In genomic region chr3:170055209-170055608, GRCh38 we compare ENCODE assay signal across 9 cellular contexts. TPM values are rescaled to one million over a fixed set of nuclear protein-coding genes. Genes with fewer than 3 reads are reported as not detected.
DNase-seq lines count a peak whose midpoint lies in the region; ATAC-seq and TF ChIP-seq lines count a peak whose summit lies in the region.
"Had no signal": no experiment of that assay in that cellular context is flagged by ENCODE, and none has a peak within 500 bp of the region (broad histone marks: within the 10 kb centered on the region; RNA-seq: fewer than 3 reads in every experiment).

No MANE protein-coding gene starts in this region.

- no peaks in the 10 kb centered on the region for H4K20me1 ChIP-seq in IMR-90 (ENCODE audit: insufficient read depth, low read length)

- POLR2A ChIA-PET in IMR-90 (lab: Charles Lee; ENCODE audit: unreplicated experiment), result no interaction called here

- no peaks in the 10 kb centered on the region for H3K4me1 ChIP-seq in IMR-90 (ENCODE audit: control insufficient read depth, insufficient read depth, low read length)
- H3K4me1 ChIP-seq in left lung, result peaks cover 0 to 6% of the 10 kb centered on the region in 2 donors
- peaks cover 3% of the 10 kb centered on the region for H3K4me1 ChIP-seq in mesendoderm (ENCODE audit: control insufficient read depth, low read depth, low read length)

- BruUV-seq in IMR-90 (replicated peaks; lab: Mats Ljungman, UMichigan), result no TSS peak

- DNase-seq in IMR-90 (peak; percentile 51), glomerular visceral epithelial cell (ENCODE audit: extremely low spot score) (peak; percentile 77), left lung (no peak), NCI-H1105 (lab: John Stamatoyannopoulos, UW) (no peak), NCI-H1105 treated with DMSO at 0.1 percent for 48 hours (lab: John Stamatoyannopoulos, UW) (no peak), mesendoderm (no peak)
- DNase-seq: left ventricle myocardium superior had no signal

- no peak for TF ChIP-seq POLR2A in IMR-90 (IDR thresholded peaks at IDR 0.05; ENCODE audit: low read depth, low read length)

- H2BK15ac ChIP-seq in IMR-90 (ENCODE audit: low read depth, low read length), result no peak overlapping the region
- no peak overlapping the region for H2BK15ac ChIP-seq in mesendoderm (replicated peaks; ENCODE audit: low read depth)

- H3K79me1 ChIP-seq in IMR-90 (ENCODE audit: low read depth in 1 of 2, low read length in 2 of 2) (no peaks in the 10 kb centered on the region), mesendoderm (ENCODE audit: low read length) (no peaks in the 10 kb centered on the region)

- no peak for TF ChIP-seq RAD21 in IMR-90 (IDR thresholded peaks at IDR 0.05; ENCODE audit: low read length)

- intact Hi-C loops in IMR-90 (cut with micrococcal nuclease), result no loop called here
- intact Hi-C loops in left lung (cut with DNase I), result no loop called here

- H3K18ac ChIP-seq in IMR-90 (ENCODE audit: low read depth, low read length), result no peak overlapping the region
- no peak overlapping the region for H3K18ac ChIP-seq in mesendoderm (ENCODE audit: low read length)

- no peaks in the 10 kb centered on the region for H3K79me2 ChIP-seq in mesendoderm (ENCODE audit: control insufficient read depth, insufficient read depth, low read length)

- no peak overlapping the region for H2BK20ac ChIP-seq in IMR-90 (ENCODE audit: low read depth, low read length)

- no peak overlapping the region for H3K14ac ChIP-seq in IMR-90 (replicated peaks; ENCODE audit: low read depth, low read length)

- no peak overlapping the region for H2AK5ac ChIP-seq in IMR-90 (ENCODE audit: low read depth, low read length)
- no peak overlapping the region for H2AK5ac ChIP-seq in mesendoderm (ENCODE audit: low read length)

- H4K5ac ChIP-seq in IMR-90 (ENCODE audit: low read depth, low read length) (no peak overlapping the region), mesendoderm (ENCODE audit: low read length) (no peak overlapping the region)

- H3K27ac ChIP-seq in IMR-90 (ENCODE audit: insufficient read depth, low read length), result no peak overlapping the region
- H3K27ac ChIP-seq in left lung, result no peak overlapping the region
- H3K27ac ChIP-seq in mesendoderm (ENCODE audit: low read depth, low read length), result no peak overlapping the region

- H4K8ac ChIP-seq in IMR-90 (ENCODE audit: low read depth in 2 of 2, low read length in 2 of 2) (no peak overlapping the region), mesendoderm (ENCODE audit: low read depth, low read length) (no peak overlapping the region)

- ATAC-seq in GM18511 (IDR thresholded peaks at IDR 0.05; ENCODE audit: unreplicated experiment), result peak; percentile 68
- ATAC-seq in GM21737 (IDR thresholded peaks at IDR 0.05; ENCODE audit: unreplicated experiment), result peak; percentile 61
- ATAC-seq in IMR-90 (ENCODE audit: low read depth), result peak; percentile 24
- ATAC-seq in left lung, result no peak
- ATAC-seq: left ventricle myocardium superior had no signal

- H3K4me2 ChIP-seq in IMR-90 (ENCODE audit: low read depth, low read length) (no peak overlapping the region), mesendoderm (ENCODE audit: low read length) (no peak overlapping the region)

- CTCF ChIA-PET in IMR-90 (lab: Yijun Ruan, JAX), result no interaction called here

- H3K27me3 ChIP-seq in IMR-90 (ENCODE audit: control insufficient read depth, insufficient read depth, low read length) (no peaks in the 10 kb centered on the region), left lung (no peaks in the 10 kb centered on the region), mesendoderm (ENCODE audit: insufficient read depth, low read length, poor library complexity) (no peaks in the 10 kb centered on the region)

- in situ Hi-C loops in IMR-90 (cut with MboI; ENCODE audit: low sequenced_read_pairs), result loop anchor here (10.0 kb wide), 1 partner anchor 190 kb away; the partner anchor contains the start of gene LRRC31

- H2BK5ac ChIP-seq in IMR-90 (ENCODE audit: low read depth, low read length, poor library complexity, severe bottlenecking) (no peak overlapping the region), mesendoderm (ENCODE audit: low read length) (no peak overlapping the region)

- H3K56ac ChIP-seq in IMR-90 (ENCODE audit: extremely low read depth, insufficient read depth, low read length) (no peak overlapping the region), mesendoderm (ENCODE audit: low read length) (no peak overlapping the region)

- no peak overlapping the region for H2BK120ac ChIP-seq in IMR-90 (ENCODE audit: low read depth, low read length)
- H2BK120ac ChIP-seq in mesendoderm (ENCODE audit: low read depth, low read length), result no peak overlapping the region

- no peak overlapping the region for H3K4me3 ChIP-seq in IMR-90 (ENCODE audit: insufficient read depth, low read depth, low read length)
- H3K4me3 ChIP-seq in left lung, result no peak overlapping the region
- H3K4me3 ChIP-seq in mesendoderm (ENCODE audit: low read length), result no peak overlapping the region

- H3K23ac ChIP-seq in IMR-90 (ENCODE audit: low read depth, low read length), result no peak overlapping the region
- no peak overlapping the region for H3K23ac ChIP-seq in mesendoderm (ENCODE audit: low read length)

- H3K9me3 ChIP-seq in IMR-90 (ENCODE audit: control insufficient read depth, insufficient read depth, low read length) (no peaks in the 10 kb centered on the region), left lung (no peaks in the 10 kb centered on the region)

- H3K36me3 ChIP-seq in IMR-90 (ENCODE audit: control insufficient read depth, insufficient read depth, low read length) (no peaks in the 10 kb centered on the region), left lung (no peaks in the 10 kb centered on the region), mesendoderm (ENCODE audit: control insufficient read depth, insufficient read depth, low read length) (no peaks in the 10 kb centered on the region)

- no peak overlapping the region for H2AK9ac ChIP-seq in IMR-90 (replicated peaks; ENCODE audit: low read depth, low read length, poor library complexity)

- no peak overlapping the region for H3K4ac ChIP-seq in IMR-90 (ENCODE audit: low read depth, low read length)
- no peak overlapping the region for H3K4ac ChIP-seq in mesendoderm (ENCODE audit: low read depth, low read length)

- H2AFZ ChIP-seq in IMR-90 (replicated peaks; ENCODE audit: low read length, poor library complexity), result no peak overlapping the region

- no peak overlapping the region for H4K91ac ChIP-seq in IMR-90 (ENCODE audit: insufficient read depth, low read depth, low read length)

- WGBS in IMR-90 (ENCODE audit: extremely low coverage in 2 of 2, insufficient read length in 1 of 2), 2 experiments, result 57% methylated on average over 2 of the region's 5 CpGs; no CpG with 5 or more reads in 1 of the 2 experiments
- WGBS in mesendoderm (ENCODE audit: extremely low coverage, insufficient coverage, low lambda C conversion rate), result no CpG with 5 or more reads among the region's 5 CpGs

- TF ChIP-seq CTCF in IMR-90 (conservative IDR thresholded peaks at IDR 0.05; ENCODE audit: low read depth, low read length), result no peak
- no peak for TF ChIP-seq CTCF in left lung (IDR thresholded peaks at IDR 0.05)

- H3K9ac ChIP-seq in IMR-90 (ENCODE audit: low read depth, low read length), result no peak overlapping the region
- H3K9ac ChIP-seq in mesendoderm (ENCODE audit: low read length), result no peak overlapping the region

- H3K9me1 ChIP-seq in IMR-90 (ENCODE audit: insufficient read depth, low read length), result no peaks in the 10 kb centered on the region

- dilution Hi-C loops in IMR-90 (cut with HindIII; ENCODE audit: low sequenced_read_pairs, unreplicated experiment), result no loop called here

TF ChIP-seq in IMR-90, 13 proteins besides CTCF, POLR2A, EP300 and RAD21:
- TF ChIP-seq ELK1 (IDR thresholded peaks at IDR 0.05; ENCODE audit: borderline replicate concordance, low read depth, low read length) (no peak), FOS (IDR thresholded peaks at IDR 0.05; ENCODE audit: low read depth, low read length) (no peak), MXI1 (IDR thresholded peaks at IDR 0.05; ENCODE audit: borderline replicate concordance, low read depth, low read length) (no peak), CHD1 (IDR thresholded peaks at IDR 0.05; ENCODE audit: low read depth, low read length) (no peak), CEBPB (IDR thresholded peaks at IDR 0.05; ENCODE audit: low read depth, low read length) (no peak), NFE2L2 (IDR thresholded peaks at IDR 0.05; ENCODE audit: low read depth, low read length) (no peak), RFX5 (IDR thresholded peaks at IDR 0.05; ENCODE audit: low read depth, low read length) (no peak), SMC3 (IDR thresholded peaks at IDR 0.05; ENCODE audit: low read depth, low read length) (no peak), BHLHE40 (IDR thresholded peaks at IDR 0.05; ENCODE audit: low read depth, low read length) (no peak), MAFK (IDR thresholded peaks at IDR 0.05; ENCODE audit: low read depth, low read length) (no peak), MAZ (IDR thresholded peaks at IDR 0.05; ENCODE audit: borderline replicate concordance, low read depth, low read length) (no peak), USF2 (IDR thresholded peaks at IDR 0.05; ENCODE audit: low read depth, low read length) (no peak), RCOR1 (IDR thresholded peaks at IDR 0.05; ENCODE audit: insufficient replicate concordance, low read length) (no peak)

RNA-seq across cellular contexts. Expression of gene GPR160, which starts 17.4 kb away (rescaled TPM):
- 0.18 and 0.28 TPM in 2 replicates for total RNA-seq in IMR-90 (2012; rRNA removed)
- 0.09 TPM in 2 replicates for polyA plus RNA-seq in IMR-90 (2012; rRNA removed)
- 0.02 and 0.05 TPM in 2 replicates for polyA plus RNA-seq in IMR-90 (2012; cell fraction: cytosol; rRNA removed)
- 0.03 TPM in 1 of 2 replicates, not detected in the other for polyA plus RNA-seq in IMR-90 (2012; cell fraction: nucleus; rRNA removed; ENCODE audit: low replicate concordance)
- 10 to 100 TPM; 20.4 to 25.4 TPM for total RNA-seq in left lung
- 9.7 TPM for polyA plus RNA-seq in mesendoderm (2013, experiment 1 of 2)
- 9.5 TPM for polyA plus RNA-seq in mesendoderm (2013, experiment 2 of 2)

Comparison
In these comparisons a context has a peak if more than half of its experiments do, and no peak if none do; other contexts are left out.
1. DNase-seq: peak in IMR-90 (single experiment) and glomerular visceral epithelial cell (single experiment); none in left lung (0 of 2), NCI-H1105 (single experiment), NCI-H1105 treated with DMSO at 0.1 percent for 48 hours (single experiment) and mesendoderm (single experiment).
2. RNA of gene GPR160, which starts 17.4 kb away (total RNA-seq): 20.4 to 25.4 TPM in left lung; 0.18 to 0.28 TPM in IMR-90; every median in the first group is over 10 times any median in the second.